11 cellular contexts compared by ENCODE assay signal in the genomic region with DNA sequence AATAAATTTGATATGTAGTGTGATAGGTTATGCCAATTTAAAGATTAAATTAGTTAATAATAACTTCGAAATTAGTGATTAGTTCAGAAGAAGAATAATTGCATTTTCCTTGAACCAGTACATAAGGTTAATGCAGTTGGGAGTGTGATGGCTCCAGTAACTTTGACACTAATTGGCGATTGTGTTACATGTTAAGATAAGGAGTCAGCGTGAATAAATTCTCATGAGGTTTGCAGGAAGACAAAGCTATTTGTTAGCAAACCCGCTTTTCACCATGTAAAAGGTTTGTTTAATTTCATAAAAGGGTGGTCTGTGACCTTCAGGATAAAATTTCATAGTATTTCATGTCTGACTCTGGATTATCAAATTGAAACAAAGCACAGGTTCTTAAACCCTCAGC.
"Had no signal": no experiment of that assay in that cellular context is flagged by ENCODE, and none has a peak within 500 bp of the region (broad histone marks: within the 10 kb centered on the region; RNA-seq: fewer than 3 reads in every experiment).

No MANE protein-coding gene starts in this region.

- H3K36me3 ChIP-seq: HAP-1 had no signal

- H3K27ac ChIP-seq: GM23248 had no signal

- H3K4me2 ChIP-seq: GM23338 had no signal

- DNase-seq: GM23248, GOT3, H7, H9, HCEC 1CT, HFFc6 had no signal

- H3K9ac ChIP-seq: GM23248 had no signal

- H3K4me3 Mint-ChIP-seq: GM23338, H9, HFFc6 had no signal

- H3K4me1 ChIP-seq: HAP-1 had no signal

- H3K4me3 ChIP-seq: GM23248, GM23338, HAP-1 had no signal

- H3K4me1 Mint-ChIP-seq: GM23338, H9 had no signal

- FAIRE-seq: H1, H54 had no signal

- H2AFZ ChIP-seq: GM23248, GM23338 had no signal

- H3K27ac Mint-ChIP-seq: GM23338, H9, HFFc6 had no signal

- H3K9me3 ChIP-seq: HAP-1 had no signal

- ATAC-seq: GM23338, HCT116 had no signal
